20 cellular contexts compared by ENCODE assay signal in the genomic region with DNA sequence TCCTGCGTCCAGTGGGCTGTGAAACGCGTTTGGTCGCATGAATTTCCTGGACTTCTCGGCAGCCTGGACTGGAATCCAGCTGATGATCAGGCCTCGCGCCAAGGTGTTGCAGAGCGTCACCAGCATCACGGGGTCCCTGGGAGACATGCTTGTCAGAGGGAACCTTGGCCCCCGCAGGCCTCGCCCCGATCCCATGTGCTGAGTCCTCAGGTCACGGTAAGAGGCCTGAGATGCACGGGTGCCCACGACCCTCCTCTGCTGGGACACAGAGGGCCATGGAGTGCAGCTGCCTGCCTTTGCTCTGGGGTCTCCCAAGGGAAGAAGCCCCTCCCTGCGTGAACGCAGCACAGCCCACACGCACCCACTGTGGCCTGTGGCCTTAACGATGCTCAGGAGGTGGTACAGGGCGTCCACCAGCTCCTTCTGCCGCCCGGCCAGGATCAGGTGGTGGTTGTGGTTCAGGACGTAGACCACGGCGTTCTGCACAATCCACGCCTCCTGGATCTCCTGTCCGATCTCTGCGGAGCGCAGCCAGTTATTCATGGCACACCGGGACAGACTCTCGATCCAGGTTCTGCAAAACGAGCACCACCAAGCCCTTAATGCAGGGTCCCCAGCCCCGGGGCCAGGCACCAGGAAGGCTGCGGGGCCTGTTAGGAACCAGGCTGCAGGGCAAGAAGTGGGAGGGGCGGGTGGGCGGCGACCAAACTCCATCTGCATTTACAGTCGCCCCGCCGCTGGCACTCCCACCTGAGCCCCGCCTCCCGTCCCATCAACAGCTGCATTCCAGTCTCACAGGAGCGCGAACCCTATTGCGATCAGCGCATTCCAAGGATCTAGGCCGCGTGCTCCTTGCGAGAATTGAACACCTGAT. TPM values are rescaled to one million over a fixed set of nuclear protein-coding genes. Genes with fewer than 3 reads are reported as not detected.
DNase-seq lines count a peak whose midpoint lies in the region; ATAC-seq and TF ChIP-seq lines count a peak whose summit lies in the region.
"Had no signal": no experiment of that assay in that cellular context is flagged by ENCODE, and none has a peak within 500 bp of the region (broad histone marks: within the 10 kb centered on the region; RNA-seq: fewer than 3 reads in every experiment).

No MANE protein-coding gene starts in this region.

- no peak overlapping the region for H3K27ac Mint-ChIP-seq in GM23338
- H3K27ac Mint-ChIP-seq: activated CD4-positive, alpha-beta T cell treated with anti-CD3 and anti-CD28 coated beads, Interleukin-2, amount 10 ng/mL, durations not matched to agents 7 days and 5 days; activated naive CD4-positive, alpha-beta T cell treated with anti-CD3 and anti-CD28 coated beads, Interleukin-2, amount 10 ng/mL, durations not matched to agents 7 days and 5 days had no signal

- no peaks in the 10 kb centered on the region for H3K4me1 ChIP-seq in GM23338 (ENCODE audit: insufficient read depth)
- H3K4me1 ChIP-seq in sigmoid colon: no peaks in the 10 kb centered on the region
- H3K4me1 ChIP-seq: vagina had no signal

- no peak overlapping the region for H2AFZ ChIP-seq in GM23338

- H4K20me1 ChIP-seq in GM23338 (replicated peaks; ENCODE audit: insufficient read depth): no peaks in the 10 kb centered on the region

- H3K4me1 Mint-ChIP-seq in GM23338: peaks cover 22% of the 10 kb centered on the region
- H3K4me1 Mint-ChIP-seq: activated CD4-positive, alpha-beta T cell treated with anti-CD3 and anti-CD28 coated beads, Interleukin-2, amount 10 ng/mL, durations not matched to agents 7 days and 5 days; activated naive CD4-positive, alpha-beta T cell treated with anti-CD3 and anti-CD28 coated beads, Interleukin-2, amount 10 ng/mL, durations not matched to agents 7 days and 5 days had no signal

- H3K27me3 ChIP-seq in GM23338 (ENCODE audit: insufficient read depth) (no peaks in the 10 kb centered on the region), sigmoid colon (no peaks in the 10 kb centered on the region)
- H3K27me3 ChIP-seq: vagina had no signal

- no peak for TF ChIP-seq POLR2A in sigmoid colon (IDR thresholded peaks at IDR 0.05)

- H3K9me3 ChIP-seq in sigmoid colon: no peaks in the 10 kb centered on the region
- H3K9me3 ChIP-seq: stomach, vagina had no signal

- H3K79me2 ChIP-seq in GM23338 (replicated peaks; ENCODE audit: insufficient read depth): no peaks in the 10 kb centered on the region

- TF ChIP-seq CTCF in GM23338 (conservative IDR thresholded peaks at IDR 0.05; ENCODE audit: low read depth in 2 of 2) (no peak), sigmoid colon (IDR thresholded peaks at IDR 0.05) (no peak)

- ATAC-seq in GM23338: peak; percentile 86
- ATAC-seq in HG02840 (IDR thresholded peaks at IDR 0.05; ENCODE audit: low FRiP score, unreplicated experiment): no peak
- ATAC-seq in activated CD4-positive, CD25-positive, alpha-beta regulatory T cell treated with anti-CD3 and anti-CD28 coated beads, Interleukin-2, amount 50 U/mL, for 24 hours: no peak
- ATAC-seq: GM12878 had no signal

- H3K4me2 ChIP-seq in GM23338: no peak overlapping the region

- peaks cover 17% of the 10 kb centered on the region for H3K27me3 Mint-ChIP-seq in GM23338 (ENCODE audit: insufficient read depth, low read depth, poor library complexity)
- H3K27me3 Mint-ChIP-seq: activated CD4-positive, alpha-beta T cell treated with anti-CD3 and anti-CD28 coated beads, Interleukin-2, amount 10 ng/mL, durations not matched to agents 7 days and 5 days had no signal

- H3K36me3 Mint-ChIP-seq in GM23338 (ENCODE audit: low read depth): no peaks in the 10 kb centered on the region
- H3K36me3 Mint-ChIP-seq: activated naive CD4-positive, alpha-beta T cell treated with anti-CD3 and anti-CD28 coated beads, Interleukin-2, amount 10 ng/mL, durations not matched to agents 7 days and 5 days had no signal

- intact Hi-C loops in sigmoid colon (cut with DNase I): no loop called here

- no peaks in the 10 kb centered on the region for H3K36me3 ChIP-seq in GM23338 (ENCODE audit: insufficient read depth)
- no peaks in the 10 kb centered on the region for H3K36me3 ChIP-seq in sigmoid colon
- H3K36me3 ChIP-seq: stomach, vagina had no signal

- 64 to 80% methylated on average over 49 of the region's 49 CpGs for WGBS in sigmoid colon, 2 donors

- peak; percentile 88 for DNase-seq in GM23338 (ENCODE audit: low spot score)
- peak; percentile 17 for DNase-seq in SW480 (ENCODE audit: low spot score)
- peak; percentile 84 for DNase-seq in islet precursor cell
- peak; percentile 57 for DNase-seq in sigmoid colon
- no peak for DNase-seq in activated naive CD4-positive, alpha-beta T cell treated with Interleukin-2 at 50 U/mL for 16 hours
- DNase-seq: activated CD4-positive, alpha-beta T cell treated with anti-CD3 and anti-CD28 coated beads, Interleukin-2, amount 10 ng/mL, durations not matched to agents 7 days and 5 days; activated naive CD4-positive, alpha-beta T cell treated with anti-CD3 and anti-CD28 coated beads, Interleukin-2, amount 10 ng/mL, durations not matched to agents 7 days and 5 days; AML-193; DMS 273 treated with DMSO at 0.1 percent for 48 hours; GDM1; MM.1S; NCI-H1694; NCI-H226; nucleus accumbens; stomach had no signal

- no peaks in the 10 kb centered on the region for H3K9me2 ChIP-seq in GM23338 (ENCODE audit: insufficient read depth)

- H3K4me3 Mint-ChIP-seq in GM23338: no peak overlapping the region
- H3K4me3 Mint-ChIP-seq: activated CD4-positive, alpha-beta T cell treated with anti-CD3 and anti-CD28 coated beads, Interleukin-2, amount 10 ng/mL, durations not matched to agents 7 days and 5 days; activated naive CD4-positive, alpha-beta T cell treated with anti-CD3 and anti-CD28 coated beads, Interleukin-2, amount 10 ng/mL, durations not matched to agents 7 days and 5 days had no signal

- H3F3A ChIP-seq in GM23338 (replicated peaks; ENCODE audit: low read depth): no peaks in the 10 kb centered on the region

- no peak overlapping the region for H3K27ac ChIP-seq in GM23338 (ENCODE audit: low read depth)
- no peak overlapping the region for H3K27ac ChIP-seq in sigmoid colon
- H3K27ac ChIP-seq: stomach, vagina had no signal

- H3K4me3 ChIP-seq in GM23338 (no peak overlapping the region), sigmoid colon (no peak overlapping the region)
- H3K4me3 ChIP-seq: GM12878, stomach, vagina had no signal

- TF ChIP-seq EP300 in sigmoid colon (IDR thresholded peaks at IDR 0.05): no peak

- H3K9me3 Mint-ChIP-seq in GM23338: no peaks in the 10 kb centered on the region
- H3K9me3 Mint-ChIP-seq: activated CD4-positive, alpha-beta T cell treated with anti-CD3 and anti-CD28 coated beads, Interleukin-2, amount 10 ng/mL, durations not matched to agents 7 days and 5 days; activated naive CD4-positive, alpha-beta T cell treated with anti-CD3 and anti-CD28 coated beads, Interleukin-2, amount 10 ng/mL, durations not matched to agents 7 days and 5 days had no signal

TF ChIP-seq in GM23338, 12 proteins besides CTCF, POLR2A, EP300 and RAD21 (continues in another document):
- TF ChIP-seq ZNF114 (CRISPR knock-in tag; IDR thresholded peaks at IDR 0.05) (no peak), EZH2phosphoT487 (IDR thresholded peaks at IDR 0.05; ENCODE audit: unreplicated experiment) (no peak), POLR2AphosphoS5 (IDR thresholded peaks at IDR 0.05; ENCODE audit: low read depth) (no peak), NANOG (IDR thresholded peaks at IDR 0.05; ENCODE audit: borderline replicate concordance) (no peak), EZH2 (IDR thresholded peaks at IDR 0.05; ENCODE audit: low read depth, unreplicated experiment) (no peak), CREB1 (CRISPR knock-in tag; IDR thresholded peaks at IDR 0.05; ENCODE audit: low read depth) (no peak), ZNF331 (CRISPR knock-in tag; IDR thresholded peaks at IDR 0.05; ENCODE audit: low read depth) (no peak), JUNB (IDR thresholded peaks at IDR 0.05; ENCODE audit: unreplicated experiment) (no peak)
- TF ChIP-seq, protein P1, sequence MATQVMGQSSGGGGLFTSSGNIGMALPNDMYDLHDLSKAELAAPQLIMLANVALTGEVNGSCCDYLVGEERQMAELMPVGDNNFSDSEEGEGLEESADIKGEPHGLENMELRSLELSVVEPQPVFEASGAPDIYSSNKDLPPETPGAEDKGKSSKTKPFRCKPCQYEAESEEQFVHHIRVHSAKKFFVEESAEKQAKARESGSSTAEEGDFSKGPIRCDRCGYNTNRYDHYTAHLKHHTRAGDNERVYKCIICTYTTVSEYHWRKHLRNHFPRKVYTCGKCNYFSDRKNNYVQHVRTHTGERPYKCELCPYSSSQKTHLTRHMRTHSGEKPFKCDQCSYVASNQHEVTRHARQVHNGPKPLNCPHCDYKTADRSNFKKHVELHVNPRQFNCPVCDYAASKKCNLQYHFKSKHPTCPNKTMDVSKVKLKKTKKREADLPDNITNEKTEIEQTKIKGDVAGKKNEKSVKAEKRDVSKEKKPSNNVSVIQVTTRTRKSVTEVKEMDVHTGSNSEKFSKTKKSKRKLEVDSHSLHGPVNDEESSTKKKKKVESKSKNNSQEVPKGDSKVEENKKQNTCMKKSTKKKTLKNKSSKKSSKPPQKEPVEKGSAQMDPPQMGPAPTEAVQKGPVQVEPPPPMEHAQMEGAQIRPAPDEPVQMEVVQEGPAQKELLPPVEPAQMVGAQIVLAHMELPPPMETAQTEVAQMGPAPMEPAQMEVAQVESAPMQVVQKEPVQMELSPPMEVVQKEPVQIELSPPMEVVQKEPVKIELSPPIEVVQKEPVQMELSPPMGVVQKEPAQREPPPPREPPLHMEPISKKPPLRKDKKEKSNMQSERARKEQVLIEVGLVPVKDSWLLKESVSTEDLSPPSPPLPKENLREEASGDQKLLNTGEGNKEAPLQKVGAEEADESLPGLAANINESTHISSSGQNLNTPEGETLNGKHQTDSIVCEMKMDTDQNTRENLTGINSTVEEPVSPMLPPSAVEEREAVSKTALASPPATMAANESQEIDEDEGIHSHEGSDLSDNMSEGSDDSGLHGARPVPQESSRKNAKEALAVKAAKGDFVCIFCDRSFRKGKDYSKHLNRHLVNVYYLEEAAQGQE (IDR thresholded peaks at IDR 0.05; ENCODE audit: unreplicated experiment): no peak
- TF ChIP-seq, protein P2, sequence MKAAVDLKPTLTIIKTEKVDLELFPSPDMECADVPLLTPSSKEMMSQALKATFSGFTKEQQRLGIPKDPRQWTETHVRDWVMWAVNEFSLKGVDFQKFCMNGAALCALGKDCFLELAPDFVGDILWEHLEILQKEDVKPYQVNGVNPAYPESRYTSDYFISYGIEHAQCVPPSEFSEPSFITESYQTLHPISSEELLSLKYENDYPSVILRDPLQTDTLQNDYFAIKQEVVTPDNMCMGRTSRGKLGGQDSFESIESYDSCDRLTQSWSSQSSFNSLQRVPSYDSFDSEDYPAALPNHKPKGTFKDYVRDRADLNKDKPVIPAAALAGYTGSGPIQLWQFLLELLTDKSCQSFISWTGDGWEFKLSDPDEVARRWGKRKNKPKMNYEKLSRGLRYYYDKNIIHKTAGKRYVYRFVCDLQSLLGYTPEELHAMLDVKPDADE (IDR thresholded peaks at IDR 0.05): no peak

RNA-seq across cellular contexts. Expression of a gene that starts 29.4 kb away (rescaled TPM):
- 2.8 and 3.1 TPM in 2 replicates for total RNA-seq in GM23338 (2014; rRNA removed; shearing (Covaris generic))
- 5.1 and 5.4 TPM in 2 replicates for polyA plus RNA-seq in GM23338 (2016; fragmentation: Nextera tagmentation; extraction: Ambion mirVana)
- total RNA-seq in sigmoid colon: 1 to 10 TPM in 1 of 4 donors, under 1 TPM in 2, not detected in 1; 0.36 to 1.7 (median 0.41) TPM
- polyA plus RNA-seq in sigmoid colon: under 1 TPM in 1 of 3 donors, not detected in 2; 0.10 TPM
- total RNA-seq: activated CD4-positive, alpha-beta T cell treated with anti-CD3 and anti-CD28 coated beads, Interleukin-2, amount 10 ng/mL, durations not matched to agents 7 days and 5 days; GM12878; RPMI7951; vagina had no signal
